8 cellular contexts compared by ENCODE assay signal in the genomic region with DNA sequence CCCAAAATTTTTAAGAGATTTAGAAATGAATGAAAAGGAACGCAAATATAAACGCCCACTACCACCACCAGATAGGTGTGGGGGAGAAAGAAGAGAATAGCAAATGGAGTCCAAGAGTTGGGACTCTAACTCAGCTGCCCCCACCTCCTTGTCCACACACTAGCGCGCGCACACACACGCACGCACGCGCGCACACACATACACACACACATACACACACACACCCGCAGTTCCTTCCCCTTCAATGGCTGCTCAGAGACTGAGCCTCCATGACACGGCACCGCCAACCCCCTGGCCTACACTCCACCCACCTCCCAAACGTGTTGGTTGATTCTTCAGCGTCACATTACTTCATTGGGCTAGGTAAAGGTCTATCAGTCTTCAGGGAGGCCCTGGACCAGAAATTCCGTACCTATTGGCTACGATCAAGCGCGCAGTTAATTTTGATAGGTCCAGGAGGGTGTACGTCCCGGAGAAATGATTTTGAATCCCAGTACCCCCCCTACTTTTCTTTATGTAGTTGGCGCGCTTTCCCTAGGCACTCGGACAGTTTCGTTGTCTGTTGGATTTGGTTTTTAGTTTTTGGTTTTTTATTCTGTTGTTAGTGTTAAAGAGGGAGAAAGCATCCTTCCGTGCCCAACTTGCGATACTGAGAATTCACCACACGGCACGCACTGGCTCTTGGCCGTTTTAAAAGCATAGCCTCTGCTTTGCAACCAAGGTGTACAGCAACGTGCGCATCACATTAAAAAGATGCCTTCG. TPM values are rescaled to one million over a fixed set of nuclear protein-coding genes. Genes with fewer than 3 reads are reported as not detected.
A peak's percentile ranks its signal among the peaks of the same experiment; 100 is the strongest.
DNase-seq lines count a peak whose midpoint lies in the region; ATAC-seq and TF ChIP-seq lines count a peak whose summit lies in the region.

A gene (minus strand): TSS at position 261 of the 762 bp plus-strand sequence. CDS start 326 bp downstream, outside the sequence.

- peak; percentile 84 for ATAC-seq in naive B cell (ENCODE audit: low read depth in 2 of 2)
- peak; percentile 96 for ATAC-seq in stimulated activated memory B cell treated with anti-CD40 and anti-IgM and Interleukin-4, amounts not matched to agents 10 μg/mL and 1 μg/mL and 100 μg/mL, for 72 hours

- no peaks in the 10 kb centered on the region for H3K9me3 Mint-ChIP-seq in naive B cell
- H3K9me3 Mint-ChIP-seq in stimulated activated memory B cell treated with anti-CD40 and anti-IgM and Interleukin-4, amounts not matched to agents 10 μg/mL and 1 μg/mL and 100 μg/mL, for 72 hours: no peaks in the 10 kb centered on the region

- no peaks in the 10 kb centered on the region for H3K36me3 Mint-ChIP-seq in naive B cell
- no peaks in the 10 kb centered on the region for H3K36me3 Mint-ChIP-seq in stimulated activated memory B cell treated with anti-CD40 and anti-IgM and Interleukin-4, amounts not matched to agents 10 μg/mL and 1 μg/mL and 100 μg/mL, for 72 hours

- H3K4me3 Mint-ChIP-seq in naive B cell: peak within 1 kb of the TSS in 2 of 8 donors; percentile 69 to 96
- H3K4me3 Mint-ChIP-seq in stimulated activated memory B cell treated with anti-CD40 and anti-IgM and Interleukin-4, amounts not matched to agents 10 μg/mL and 1 μg/mL and 100 μg/mL, for 72 hours: no peak within 1 kb of the TSS

- TF ChIP-seq CTCF in LNCAP (IDR thresholded peaks at IDR 0.05): peak; percentile 37

- H3K27me3 Mint-ChIP-seq in naive B cell: peaks cover 0 to 4% (median 0%) of the 10 kb centered on the region in 3 donors
- no peaks in the 10 kb centered on the region for H3K27me3 Mint-ChIP-seq in stimulated activated memory B cell treated with anti-CD40 and anti-IgM and Interleukin-4, amounts not matched to agents 10 μg/mL and 1 μg/mL and 100 μg/mL, for 72 hours

- DNase-seq in EH (ENCODE audit: low read depth) (peak; percentile 100), GOT3 (lab: John Stamatoyannopoulos, UW) (peak; percentile 83), RPMI8226 (peak; percentile 99), fibroblast of gingiva (ENCODE audit: low read depth) (peak; percentile 100), naive B cell (peak; percentile 97)
- DNase-seq in activated T-helper 1 cell treated with anti-CD3 and anti-CD28 coated beads, Interleukin-2, amount 50 U/mL, for 16 hours (ENCODE audit: low read depth in 1 of 2, low spot score in 1 of 2): peak; percentile 84 to 86

- H3K4me1 Mint-ChIP-seq in naive B cell: peaks cover 17 to 23% (median 22%) of the 10 kb centered on the region in 3 donors
- peaks cover 27% of the 10 kb centered on the region for H3K4me1 Mint-ChIP-seq in stimulated activated memory B cell treated with anti-CD40 and anti-IgM and Interleukin-4, amounts not matched to agents 10 μg/mL and 1 μg/mL and 100 μg/mL, for 72 hours

- peak within 1 kb of the TSS in 5 of 6 donors; percentile 97 to 99 (median 99) for H3K27ac Mint-ChIP-seq in naive B cell
- no peak within 1 kb of the TSS for H3K27ac Mint-ChIP-seq in stimulated activated memory B cell treated with anti-CD40 and anti-IgM and Interleukin-4, amounts not matched to agents 10 μg/mL and 1 μg/mL and 100 μg/mL, for 72 hours

RNA-seq across cellular contexts. Expression of the gene that starts here (rescaled TPM):
- polyA plus RNA-seq in naive B cell (ENCODE audit: low read depth in 6 of 6): 10 to 100 TPM; 44.7 to 67.8 (median 49.8) TPM

Comparison
In these comparisons a context has a peak if more than half of its experiments do, and no peak if none do; other contexts are left out.
1. Peak in every context shown above with its lines: DNase-seq and ATAC-seq.